Comparison of ENCODE assay signal across 8 cellular contexts in genomic region chr18:79960161-79960801, GRCh38. TPM values are rescaled to one million over a fixed set of nuclear protein-coding genes. Genes with fewer than 3 reads are reported as not detected.
A peak's percentile ranks its signal among the peaks of the same experiment; 100 is the strongest.
DNase-seq lines count a peak whose midpoint lies in the region; ATAC-seq and TF ChIP-seq lines count a peak whose summit lies in the region.
"Not testable (repeated sequence)": the region's sequence is repeated elsewhere in the genome, so short reads cannot be mapped to it uniquely, and the experiment has no call there.

No MANE protein-coding gene starts in this region.

- H3K9me3 ChIP-seq in naive thymus-derived CD4-positive, alpha-beta T cell (ENCODE audit: control insufficient read depth in 2 of 3, low read length in 3 of 3); upper lobe of right lung: not testable (repeated sequence)

- peak overlapping the region; percentile 43 for H3K27ac ChIP-seq in naive thymus-derived CD4-positive, alpha-beta T cell (ENCODE audit: low read depth, low read length)
- H3K27ac ChIP-seq in upper lobe of right lung: peak overlapping the region; percentile 76

- POLR2A ChIA-PET in naive thymus-derived CD4-positive, alpha-beta T cell (lab: Charles Lee): interaction anchor here (1.0 kb wide), 2 partner anchors 14 to 28 kb away, joined by 3 to 4 read pairs; partner anchors contain the start of gene TXNL4A

- H3K4me1 Mint-ChIP-seq in T-helper 1 cell treated with Interleukin-12 subunit alpha and Interleukin-12 subunit beta and Interleukin-4 antibody, amounts not matched to agents 30 μg/mL and 1 μg/mL, for 36 hours (ENCODE audit: low read depth): peaks cover 23% of the 10 kb centered on the region
- H3K4me1 Mint-ChIP-seq in activated naive CD8-positive, alpha-beta T cell treated with anti-CD3 and anti-CD28 coated beads, Interleukin-2, amount 50 U/mL, for 24 hours: peaks cover 48% of the 10 kb centered on the region
- peaks cover 0 to 33% (median 14%) of the 10 kb centered on the region in 7 donors for H3K4me1 Mint-ChIP-seq in naive thymus-derived CD4-positive, alpha-beta T cell

- intact Hi-C loops in naive thymus-derived CD4-positive, alpha-beta T cell (cut with micrococcal nuclease): loop anchor here (1.0 to 10.0 kb wide), 4 partner anchors 8 to 568 kb away; partner anchors contain the start of genes KCNG2 (in 1 of the 2) and SLC66A2 (in 1 of the 2)
- intact Hi-C loops in upper lobe of right lung (cut with DNase I): not testable (repeated sequence)

- peak overlapping the region; percentile 59 for H3K4me3 Mint-ChIP-seq in T-helper 1 cell treated with Interleukin-12 subunit alpha and Interleukin-12 subunit beta and Interleukin-4 antibody, amounts not matched to agents 30 μg/mL and 1 μg/mL, for 36 hours
- peak overlapping the region; percentile 30 for H3K4me3 Mint-ChIP-seq in activated naive CD8-positive, alpha-beta T cell treated with anti-CD3 and anti-CD28 coated beads, Interleukin-2, amount 50 U/mL, for 24 hours
- H3K4me3 Mint-ChIP-seq in naive thymus-derived CD4-positive, alpha-beta T cell: peak overlapping the region in 8 of 10 donors; percentile 70 to 86 (median 79)

- H3K9me3 Mint-ChIP-seq in T-helper 1 cell treated with Interleukin-12 subunit alpha and Interleukin-12 subunit beta and Interleukin-4 antibody, amounts not matched to agents 30 μg/mL and 1 μg/mL, for 36 hours; activated naive CD8-positive, alpha-beta T cell treated with anti-CD3 and anti-CD28 coated beads, Interleukin-2, amount 50 U/mL, for 24 hours; naive thymus-derived CD4-positive, alpha-beta T cell: not testable (repeated sequence)

- H3K4me1 ChIP-seq in naive thymus-derived CD4-positive, alpha-beta T cell (ENCODE audit: control insufficient read depth in 2 of 2, insufficient read depth in 2 of 2, low read length in 2 of 2): peaks cover 14 to 16% of the 10 kb centered on the region in 2 donors
- H3K4me1 ChIP-seq in upper lobe of right lung: peaks cover 26% of the 10 kb centered on the region

- peak overlapping the region; percentile 24 for H3K4me3 ChIP-seq in naive thymus-derived CD4-positive, alpha-beta T cell (ENCODE audit: low read length)
- H3K4me3 ChIP-seq in upper lobe of right lung: not testable (repeated sequence)

- not testable (repeated sequence) for H3K36me3 ChIP-seq in naive thymus-derived CD4-positive, alpha-beta T cell (ENCODE audit: control insufficient read depth in 2 of 3, insufficient read depth in 3 of 3, low read length in 3 of 3); upper lobe of right lung

- H3K27me3 ChIP-seq in naive thymus-derived CD4-positive, alpha-beta T cell (ENCODE audit: control insufficient read depth in 2 of 2, insufficient read depth in 2 of 2, low read length in 2 of 2); upper lobe of right lung: not testable (repeated sequence)

- DNase-seq in EH (ENCODE audit: low read depth) (peak; percentile 60), LHCN-M2 (ENCODE audit: low read depth) (peak; percentile 76), NCI-H526 (lab: John Stamatoyannopoulos, UW) (peak; percentile 56 to 86), fibroblast of peridontal ligament (ENCODE audit: extremely low read depth) (peak; percentile 37)
- not testable (repeated sequence) for DNase-seq in activated naive CD8-positive, alpha-beta T cell treated with anti-CD3 and anti-CD28 coated beads, Interleukin-2, amount 50 U/mL, for 24 hours; upper lobe of right lung
- peak in 5 of 9 donors; percentile 22 to 54 (median 51) for DNase-seq in naive thymus-derived CD4-positive, alpha-beta T cell

- TF ChIP-seq CTCF in upper lobe of right lung (IDR thresholded peaks at IDR 0.05): not testable (repeated sequence)

- peak overlapping the region; percentile 81 for H3K27ac Mint-ChIP-seq in T-helper 1 cell treated with Interleukin-12 subunit alpha and Interleukin-12 subunit beta and Interleukin-4 antibody, amounts not matched to agents 30 μg/mL and 1 μg/mL, for 36 hours
- H3K27ac Mint-ChIP-seq in activated naive CD8-positive, alpha-beta T cell treated with anti-CD3 and anti-CD28 coated beads, Interleukin-2, amount 50 U/mL, for 24 hours: not testable (repeated sequence)
- peak overlapping the region in 8 of 9 donors; percentile 81 to 98 (median 88) for H3K27ac Mint-ChIP-seq in naive thymus-derived CD4-positive, alpha-beta T cell

- not testable (repeated sequence) for H3K27me3 Mint-ChIP-seq in T-helper 1 cell treated with Interleukin-12 subunit alpha and Interleukin-12 subunit beta and Interleukin-4 antibody, amounts not matched to agents 30 μg/mL and 1 μg/mL, for 36 hours (ENCODE audit: low read depth); activated naive CD8-positive, alpha-beta T cell treated with anti-CD3 and anti-CD28 coated beads, Interleukin-2, amount 50 U/mL, for 24 hours; naive thymus-derived CD4-positive, alpha-beta T cell

- not testable (repeated sequence) for H3K36me3 Mint-ChIP-seq in T-helper 1 cell treated with Interleukin-12 subunit alpha and Interleukin-12 subunit beta and Interleukin-4 antibody, amounts not matched to agents 30 μg/mL and 1 μg/mL, for 36 hours (ENCODE audit: low read depth); activated naive CD8-positive, alpha-beta T cell treated with anti-CD3 and anti-CD28 coated beads, Interleukin-2, amount 50 U/mL, for 24 hours (ENCODE audit: low read depth); naive thymus-derived CD4-positive, alpha-beta T cell

- ATAC-seq in activated naive CD8-positive, alpha-beta T cell treated with anti-CD3 and anti-CD28 coated beads, Interleukin-2, amount 50 U/mL, for 24 hours; naive thymus-derived CD4-positive, alpha-beta T cell; upper lobe of right lung: not testable (repeated sequence)

- CTCF ChIA-PET in naive thymus-derived CD4-positive, alpha-beta T cell (lab: Charles Lee): interaction anchor here (1.0 kb wide), 1 partner anchor 10 kb away, joined by 3 read pairs; no protein-coding TSS in a partner anchor

RNA-seq across cellular contexts. Expression of gene HSBP1L1, which starts 4.2 kb away (rescaled TPM):
- total RNA-seq in LHCN-M2 (2014; rRNA removed) (not detected in 2 replicates), upper lobe of right lung (48.7 TPM)
- 0.78 TPM for polyA plus RNA-seq in LHCN-M2 (2012)
- total RNA-seq in naive thymus-derived CD4-positive, alpha-beta T cell: 10 to 100 TPM; 13.7 to 44.9 (median 41.7) TPM
- polyA plus RNA-seq in naive thymus-derived CD4-positive, alpha-beta T cell: 10 to 100 TPM; 21.9 to 32.4 TPM

RNA-seq across cellular contexts. Expression of gene SLC66A2, which starts 8.8 kb away (rescaled TPM):
- 45.2 and 53.3 TPM in 2 replicates for total RNA-seq in LHCN-M2 (2014; rRNA removed)
- polyA plus RNA-seq in LHCN-M2 (2012): 27.0 TPM
- 100 to 1,000 TPM in 1 of 5 experiments, 10 to 100 TPM in 4; 30.7 to 106 (median 40.4) TPM for total RNA-seq in naive thymus-derived CD4-positive, alpha-beta T cell
- 10 to 100 TPM; 14.9 to 20.2 TPM for polyA plus RNA-seq in naive thymus-derived CD4-positive, alpha-beta T cell
- total RNA-seq in upper lobe of right lung: 59.5 TPM

RNA-seq across cellular contexts. Expression of gene TXNL4A, which starts 28.1 kb away (rescaled TPM):
- 56.1 and 58.5 TPM in 2 replicates for total RNA-seq in LHCN-M2 (2014; rRNA removed)
- polyA plus RNA-seq in LHCN-M2 (2012): 142 TPM
- 100 to 1,000 TPM in 1 of 5 experiments, 10 to 100 TPM in 4; 56.9 to 107 (median 69.7) TPM for total RNA-seq in naive thymus-derived CD4-positive, alpha-beta T cell
- 100 to 1,000 TPM; 165 to 205 TPM for polyA plus RNA-seq in naive thymus-derived CD4-positive, alpha-beta T cell
- total RNA-seq in upper lobe of right lung: 80.7 TPM

Comparison
In these comparisons a context has a peak if more than half of its experiments do, and no peak if none do; other contexts are left out.
1. RNA of gene HSBP1L1, which starts 4.2 kb away (total RNA-seq): 48.7 TPM in upper lobe of right lung (single experiment) and 13.7 to 44.9 TPM in naive thymus-derived CD4-positive, alpha-beta T cell; not detected in LHCN-M2; every median in the first group is over 10 times any median in the second.
2. Peak in every context shown above with its lines, with median percentiles within 50 percentile points of each other: H3K4me3 Mint-ChIP-seq.